Comparison of ENCODE assay signal across 9 cellular contexts in genomic region chr17:68906638-68907037, GRCh38. TPM values are rescaled to one million over a fixed set of nuclear protein-coding genes. Genes with fewer than 3 reads are reported as not detected.
DNase-seq lines count a peak whose midpoint lies in the region; ATAC-seq, FAIRE-seq and TF ChIP-seq lines count a peak whose summit lies in the region.
"Had no signal": no experiment of that assay in that cellular context is flagged by ENCODE, and none has a peak within 500 bp of the region (broad histone marks: within the 10 kb centered on the region; RNA-seq: fewer than 3 reads in every experiment).

No MANE protein-coding gene starts in this region.

- no peak overlapping the region for H3K9ac ChIP-seq in K562 (ENCODE audit: insufficient read depth in 1 of 2, low read depth in 2 of 2, low read length in 2 of 2)

- no TSS peak for BruUV-seq in K562 (replicated peaks; lab: Mats Ljungman, UMichigan)

- H3K9me3 ChIP-seq in BE2C (no peaks in the 10 kb centered on the region), K562 (replicated peaks; ENCODE audit: control insufficient read depth, insufficient read depth, low read depth, low read length) (no peaks in the 10 kb centered on the region)

- H3K27me3 ChIP-seq in BE2C = no peaks in the 10 kb centered on the region
- H3K27me3 ChIP-seq in K562 (ENCODE audit: control insufficient read depth in 2 of 2, insufficient read depth in 2 of 2, low read length in 2 of 2) = no peaks in the 10 kb centered on the region

- in situ Hi-C loops in K562 (cut with MboI) = no loop called here

- peak; percentile 41 for TF ChIP-seq CTCF in BE2C (IDR thresholded peaks at IDR 0.05; ENCODE audit: low read depth, low read length)
- peak in 2 of 3 experiments; percentile 34 to 42; a peak in 3 of 6 replicates for TF ChIP-seq CTCF in K562 (IDR thresholded peaks at IDR 0.05 in 2 of 3, conservative IDR thresholded peaks at IDR 0.05 in 1 of 3; ENCODE audit: insufficient read depth in 2 of 3, low read depth in 1 of 3, low read length in 3 of 3)
- no peak for TF ChIP-seq CTCF in lower leg skin (IDR thresholded peaks at IDR 0.05)

- H3K9me1 ChIP-seq in K562 (ENCODE audit: control insufficient read depth, insufficient read depth, low read length) = no peaks in the 10 kb centered on the region

- 66% methylated on average over 3 of the region's 3 CpGs for WGBS in K562 (ENCODE audit: insufficient coverage, low coverage, missing lambda C conversion rate)
- 50 to 53% methylated on average over 3 of the region's 3 CpGs for WGBS in lower leg skin, 2 donors

- H3K36me3 ChIP-seq in BE2C (no peaks in the 10 kb centered on the region), K562 (ENCODE audit: control insufficient read depth, insufficient read depth, low read length) (peaks cover 2% of the 10 kb centered on the region; the same call in 1 of the 3 replicates)

- POLR2A ChIA-PET in K562 (lab: Yijun Ruan, JAX) = no interaction called here

- no peak for FAIRE-seq in K562 (lab: Jason Lieb, UNC)

- H3K27ac ChIP-seq in K562 (ENCODE audit: extremely low read depth, low read depth, low read length) = no peak overlapping the region

- TF ChIP-seq RAD21 in K562 (CRISPR knock-in tag; conservative IDR thresholded peaks at IDR 0.05 in 1 of 2, IDR thresholded peaks at IDR 0.05 in 1 of 2) = no peak

- H4K20me1 ChIP-seq in K562 (replicated peaks; ENCODE audit: control insufficient read depth, insufficient read depth, low read length) = no peaks in the 10 kb centered on the region

- no peak overlapping the region for H2AFZ ChIP-seq in K562 (ENCODE audit: low read depth, low read length)

- H3K4me1 ChIP-seq in BE2C = no peaks in the 10 kb centered on the region
- H3K4me1 ChIP-seq in K562 (replicated peaks in 1 of 2; ENCODE audit: control insufficient read depth in 2 of 2, insufficient read depth in 2 of 2, low read length in 2 of 2) = peaks cover 0 to 10% of the 10 kb centered on the region in 2 experiments; a peak in 3 of 5 replicates

- DNase-seq in BE2C (no peak), M059J (ENCODE audit: low read depth) (peak; percentile 17), K562 (ENCODE audit: extremely low read depth in 1 of 4, low spot score in 3 of 4) (peak in 2 of 4 experiments; percentile 8 to 16), lung microvascular endothelial cell (ENCODE audit: low read depth in 2 of 2) (peak; percentile 37 to 65), lower leg skin (ENCODE audit: low spot score in 2 of 2) (no peak), NCI-H1436 treated with DMSO at 0.1 percent for 48 hours (lab: John Stamatoyannopoulos, UW) (no peak)
- DNase-seq in stimulated activated CD4-positive, alpha-beta T cell treated with anti-CD3 and anti-CD28 coated beads, Interleukin-4, amount 100 ng/mL, for 4 hours = no peak
- DNase-seq: left ventricle myocardium superior had no signal

- intact Hi-C loops in K562 (cut with micrococcal nuclease) (loop anchor here (5.0 kb wide), 1 partner anchor 129 kb away; no protein-coding TSS in a partner anchor), lower leg skin (cut with DNase I; ENCODE audit: low total_unique reads) (no loop called here)

- H3K4me3 ChIP-seq in BE2C (ENCODE audit: low read depth, low read length) (no peak overlapping the region), K562 (no peak overlapping the region), lower leg skin (ENCODE audit: low read depth, poor library complexity, severe bottlenecking) (no peak overlapping the region)

- TF ChIP-seq POLR2A in K562 (conservative IDR thresholded peaks at IDR 0.05) (no peak), lower leg skin (IDR thresholded peaks at IDR 0.05) (no peak)

- no peak overlapping the region for H3K4me2 ChIP-seq in K562 (ENCODE audit: insufficient read depth, low read length)

- no peak for TF ChIP-seq EP300 in K562 (IDR thresholded peaks at IDR 0.05; ENCODE audit: low read length)

- CTCF ChIA-PET in K562 (lab: Yijun Ruan, JAX; ENCODE audit: low intra/inter-chr PET ratio) = interaction anchor here (0.6 to 1.1 kb wide), 2 partner anchors 9 to 276 kb away, joined by 3 to 4 read pairs; no protein-coding TSS in a partner anchor

- H3K79me2 ChIP-seq in K562 (ENCODE audit: control insufficient read depth, insufficient read depth, low read length) = no peaks in the 10 kb centered on the region

- ATAC-seq in K562 (no peak), HG02610 (IDR thresholded peaks at IDR 0.05; ENCODE audit: unreplicated experiment) (no peak)
- ATAC-seq: left ventricle myocardium superior had no signal

TF ChIP-seq in K562, 482 proteins besides CTCF, POLR2A, EP300 and RAD21:
- no peak for TF ChIP-seq ZSCAN32 (CRISPR knock-in tag; IDR thresholded peaks at IDR 0.05)
- TF ChIP-seq POLR2AphosphoS2 (IDR thresholded peaks at IDR 0.05; ENCODE audit: low read length) = no peak
- TF ChIP-seq ARNT (IDR thresholded peaks at IDR 0.05) = no peak
- no peak for TF ChIP-seq SRSF1 (IDR thresholded peaks at IDR 0.05; ENCODE audit: low read depth, low read length)
- TF ChIP-seq FOXA1 (IDR thresholded peaks at IDR 0.05; ENCODE audit: borderline replicate concordance) = no peak
- TF ChIP-seq ZSCAN29 (IDR thresholded peaks at IDR 0.05) = no peak
- TF ChIP-seq MTF1 (CRISPR knock-in tag; IDR thresholded peaks at IDR 0.05; ENCODE audit: borderline replicate concordance) = no peak
- TF ChIP-seq PHTF2 (CRISPR knock-in tag; IDR thresholded peaks at IDR 0.05) = no peak
- TF ChIP-seq TCF3 (CRISPR knock-in tag; IDR thresholded peaks at IDR 0.05) = no peak
- TF ChIP-seq ZNF551 (CRISPR knock-in tag; IDR thresholded peaks at IDR 0.05) = no peak
- TF ChIP-seq NELFE (IDR thresholded peaks at IDR 0.05; ENCODE audit: insufficient read depth, insufficient read length) = no peak
- TF ChIP-seq RBM22 (IDR thresholded peaks at IDR 0.05; ENCODE audit: low read depth, low read length, poor library complexity, severe bottlenecking) = no peak
- no peak for TF ChIP-seq GATA2 (CRISPR knock-in tag; IDR thresholded peaks at IDR 0.05)
- no peak for TF ChIP-seq NCOA2 (IDR thresholded peaks at IDR 0.05; ENCODE audit: partially characterized antibody in 2 of 2)
- no peak for TF ChIP-seq ZNF592 (IDR thresholded peaks at IDR 0.05)

RNA-seq across cellular contexts. Expression of gene ABCA8, which starts 48.6 kb away (rescaled TPM):
- 2.9 TPM for polyA plus RNA-seq in BE2C (2012; ENCODE audit: insufficient read depth, insufficient read length, low read depth)
- not detected in 2 replicates for total RNA-seq in M059J (2014; rRNA removed; shearing (Covaris generic))
- total RNA-seq in K562 (2011; cell fraction: chromatin; rRNA removed; ENCODE audit: low replicate concordance) = 12.6 and 57.0 TPM in 2 replicates
- 4.8 and 12.1 TPM in 2 replicates for total RNA-seq in K562 (2011; cell fraction: nucleolus; rRNA removed)
- 17.3 and 21.3 TPM in 2 replicates for total RNA-seq in K562 (2011; cell fraction: nucleoplasm; rRNA removed)
- total RNA-seq in K562 (2014; rRNA removed) (7.2 and 12.9 TPM in 2 replicates), K562 (2014; rRNA removed; fragmentation: Illumina TruSeq; extraction: Trizol) (12.7 and 15.1 TPM in 2 replicates), K562 (2015; rRNA removed; fragmentation: Illumina TruSeq; extraction: Trizol) (13.2 and 13.9 TPM in 2 replicates), K562 (2021) (8.5 and 10.4 TPM in 2 replicates), lung microvascular endothelial cell (under 0.01 TPM in 1 of 2 replicates, not detected in the other), lower leg skin (10 to 100 TPM in 3 of 4 donors, 1 to 10 TPM in 1; 6.1 to 17.9 (median 13.9) TPM)
- polyA plus RNA-seq in K562 (2011; rRNA removed) (1.4 and 2.6 TPM in 2 replicates), K562 (2014; fragmentation: Illumina TruSeq; extraction: Trizol) (11.6 and 12.9 TPM in 2 replicates), K562 (2014; fragmentation: Nextera tagmentation; extraction: Ambion mirVana) (1 to 10 TPM; 1.8 to 2.2 TPM), K562 (2014; rRNA removed) (12.0 and 13.1 TPM in 2 replicates)
- polyA plus RNA-seq in K562 (2011; cell fraction: cytosol; rRNA removed) = 0.30 and 0.49 TPM in 2 replicates
- polyA plus RNA-seq in K562 (2011; cell fraction: nucleus; rRNA removed) = 3.6 and 4.9 TPM in 2 replicates
- 7.2 and 14.0 TPM in 2 replicates for polyA plus RNA-seq in K562 (2012)
- 4.1 and 5.4 TPM in 2 replicates for polyA minus RNA-seq in K562 (2011; rRNA and poly(A)+ RNA removed)
- 0.27 and 0.95 TPM in 2 replicates for polyA minus RNA-seq in K562 (2011; cell fraction: cytosol; rRNA and poly(A)+ RNA removed)
- 3.6 and 4.7 TPM in 2 replicates for polyA minus RNA-seq in K562 (2011; cell fraction: nucleus; rRNA and poly(A)+ RNA removed)

Comparison
In these comparisons a context has a peak if more than half of its experiments do, and no peak if none do; other contexts are left out.
1. DNase-seq: peak in M059J (single experiment) and lung microvascular endothelial cell (2 of 2); none in BE2C (single experiment), stimulated activated CD4-positive, alpha-beta T cell treated with anti-CD3 and anti-CD28 coated beads, Interleukin-4, amount 100 ng/mL, for 4 hours (0 of 2), lower leg skin (0 of 2) and NCI-H1436 treated with DMSO at 0.1 percent for 48 hours (single experiment).
2. CTCF ChIP-seq: peak in BE2C (single experiment) and K562 (2 of 3); none in lower leg skin (0 of 3).